In genomic region chr4:126468144-126468543, GRCh38 we compare ENCODE assay signal across 3 cellular contexts.
"Had no signal": no experiment of that assay in that cellular context is flagged by ENCODE, and none has a peak within 500 bp of the region (broad histone marks: within the 10 kb centered on the region; RNA-seq: fewer than 3 reads in every experiment).

No MANE protein-coding gene starts in this region.

- H3K4me3 ChIP-seq: GM23338 had no signal

- DNase-seq: H9, HCEC 1CT had no signal
